Comparison of ENCODE assay signal across 20 cellular contexts in the genomic region with DNA sequence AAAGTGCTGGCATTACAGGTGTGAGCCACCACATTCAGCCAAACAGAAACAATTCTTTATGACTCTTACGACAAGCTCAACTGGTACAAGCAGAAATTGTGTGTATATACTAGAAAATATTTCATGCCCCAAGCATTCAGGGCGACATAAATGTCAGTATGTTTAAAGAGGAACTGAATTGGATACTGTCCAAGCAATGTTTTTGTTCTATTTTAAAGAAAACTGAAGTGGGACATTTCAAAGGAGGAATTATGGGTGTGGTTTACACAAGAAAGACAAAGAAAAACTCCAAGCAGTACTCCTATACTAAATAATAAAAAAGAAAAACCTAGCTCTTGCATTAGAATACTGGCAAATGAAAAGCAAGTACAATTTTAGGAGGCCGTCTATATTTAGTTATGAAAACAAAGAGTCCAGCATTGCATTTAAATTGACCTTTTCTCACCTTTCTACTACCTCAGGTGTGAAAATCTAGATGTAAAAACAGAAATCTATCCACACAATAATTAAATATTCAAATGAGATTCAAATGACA. TPM values are rescaled to one million over a fixed set of nuclear protein-coding genes. Genes with fewer than 3 reads are reported as not detected.
DNase-seq lines count a peak whose midpoint lies in the region; ATAC-seq and TF ChIP-seq lines count a peak whose summit lies in the region.
"Had no signal": no experiment of that assay in that cellular context is flagged by ENCODE, and none has a peak within 500 bp of the region (broad histone marks: within the 10 kb centered on the region; RNA-seq: fewer than 3 reads in every experiment).

No MANE protein-coding gene starts in this region.

- H3K4me3 ChIP-seq in right cardiac atrium (ENCODE audit: low read length) (no peak overlapping the region), adipocyte (ENCODE audit: low read length) (no peak overlapping the region), urinary bladder (ENCODE audit: low read depth, low read length) (no peak overlapping the region), neural progenitor cell (no peak overlapping the region), Karpas-422 (ENCODE audit: low read length) (no peak overlapping the region)
- H3K4me3 ChIP-seq: A549, GM23338, Peyer's patch had no signal

- no peak overlapping the region for H3K27ac ChIP-seq in right cardiac atrium (ENCODE audit: low read length)
- peak overlapping the region; percentile 2 for H3K27ac ChIP-seq in urinary bladder (ENCODE audit: low read depth)
- H3K27ac ChIP-seq in neural progenitor cell = no peak overlapping the region
- H3K27ac ChIP-seq in Karpas-422 (ENCODE audit: low read length) = no peak overlapping the region
- H3K27ac ChIP-seq: A549, Peyer's patch had no signal

- H3K4me1 ChIP-seq in right cardiac atrium (ENCODE audit: control insufficient read depth, insufficient read depth, low read length) (no peaks in the 10 kb centered on the region), adipocyte (ENCODE audit: control insufficient read depth, insufficient read depth, low read length) (peaks cover 54% of the 10 kb centered on the region), urinary bladder (ENCODE audit: insufficient read depth) (peaks cover 3% of the 10 kb centered on the region), neural progenitor cell (peaks cover 14% of the 10 kb centered on the region), Karpas-422 (ENCODE audit: low read length) (peaks cover 27% of the 10 kb centered on the region)

- 60% methylated on average over 3 of the region's 3 CpGs for WGBS in right cardiac atrium
- WGBS in urinary bladder = 53% methylated on average over 3 of the region's 3 CpGs

- H3K9me3 Mint-ChIP-seq in neural progenitor cell (peaks cover 4% of the 10 kb centered on the region), endothelial cell (ENCODE audit: unreplicated experiment) (no peaks in the 10 kb centered on the region)
- H3K9me3 Mint-ChIP-seq: endodermal cell; GM23338; T-helper 2 cell treated with Interferon-gamma antibody and Interleukin-4, amounts not matched to agents 5 μg/mL and 100 μg/mL, for 36 hours; WTC11 had no signal

- TF ChIP-seq CTCF in neural progenitor cell (IDR thresholded peaks at IDR 0.05) = no peak
- no peak for TF ChIP-seq CTCF in endothelial cell (IDR thresholded peaks at IDR 0.05; ENCODE audit: unreplicated experiment)

- H3K36me3 ChIP-seq in adipocyte (ENCODE audit: control insufficient read depth, insufficient read depth, low read length, severe bottlenecking) = no peaks in the 10 kb centered on the region
- H3K36me3 ChIP-seq in urinary bladder (ENCODE audit: insufficient read depth) = no peaks in the 10 kb centered on the region
- H3K36me3 ChIP-seq in neural progenitor cell = no peaks in the 10 kb centered on the region
- H3K36me3 ChIP-seq in Karpas-422 (ENCODE audit: insufficient read depth, low read length) = no peaks in the 10 kb centered on the region
- H3K36me3 ChIP-seq: Peyer's patch had no signal

- H3K27me3 Mint-ChIP-seq in neural progenitor cell (ENCODE audit: insufficient read depth, low read depth) (no peaks in the 10 kb centered on the region), endothelial cell (ENCODE audit: unreplicated experiment) (no peaks in the 10 kb centered on the region)

- H3K9me2 ChIP-seq in Karpas-422 (replicated peaks; ENCODE audit: insufficient read depth, low read length) = no peaks in the 10 kb centered on the region
- H3K9me2 ChIP-seq: SK-N-SH had no signal

- H2AFZ ChIP-seq in neural progenitor cell (replicated peaks) (no peak overlapping the region), Karpas-422 (ENCODE audit: low read length) (no peak overlapping the region)
- H2AFZ ChIP-seq: GM23338 had no signal

- H3K4me3 Mint-ChIP-seq in neural progenitor cell = no peak overlapping the region
- no peak overlapping the region for H3K4me3 Mint-ChIP-seq in endothelial cell (ENCODE audit: unreplicated experiment)
- H3K4me3 Mint-ChIP-seq: endodermal cell; GM23338; T-helper 2 cell treated with Interferon-gamma antibody and Interleukin-4, amounts not matched to agents 5 μg/mL and 100 μg/mL, for 36 hours; WTC11 had no signal

- H3K27ac Mint-ChIP-seq in neural progenitor cell (no peak overlapping the region), endothelial cell (ENCODE audit: unreplicated experiment) (no peak overlapping the region)
- H3K27ac Mint-ChIP-seq: endodermal cell; GM23338; T-helper 2 cell treated with Interferon-gamma antibody and Interleukin-4, amounts not matched to agents 5 μg/mL and 100 μg/mL, for 36 hours; WTC11 had no signal

- H4K20me1 ChIP-seq in neural progenitor cell (ENCODE audit: low read depth) (peaks cover 25% of the 10 kb centered on the region), Karpas-422 (ENCODE audit: insufficient read depth, low read depth, low read length) (peaks cover 13% of the 10 kb centered on the region; the same call in 1 of the 2 replicates)

- no peaks in the 10 kb centered on the region for H3K9me3 ChIP-seq in right cardiac atrium (ENCODE audit: control insufficient read depth, low read length)
- H3K9me3 ChIP-seq in adipocyte (ENCODE audit: control insufficient read depth, low read length) = no peaks in the 10 kb centered on the region
- H3K9me3 ChIP-seq in neural progenitor cell (ENCODE audit: low read depth) = no peaks in the 10 kb centered on the region
- no peaks in the 10 kb centered on the region for H3K9me3 ChIP-seq in Karpas-422 (ENCODE audit: low read length)
- H3K9me3 ChIP-seq: A549, Peyer's patch, SK-N-SH had no signal

- no peak overlapping the region for H3K9ac ChIP-seq in adipocyte (ENCODE audit: low read length)
- H3K9ac ChIP-seq in neural progenitor cell = no peak overlapping the region
- H3K9ac ChIP-seq in Karpas-422 (ENCODE audit: low read length) = no peak overlapping the region
- H3K9ac ChIP-seq: SK-N-SH had no signal

- H3K27me3 ChIP-seq in right cardiac atrium (ENCODE audit: control insufficient read depth, insufficient read depth) (no peaks in the 10 kb centered on the region), adipocyte (replicated peaks; ENCODE audit: control insufficient read depth, insufficient read depth, low read length) (no peaks in the 10 kb centered on the region), neural progenitor cell (no peaks in the 10 kb centered on the region), Karpas-422 (ENCODE audit: low read length) (no peaks in the 10 kb centered on the region)
- H3K27me3 ChIP-seq: Peyer's patch had no signal

- H3K4me1 Mint-ChIP-seq in neural progenitor cell (peaks cover 5% of the 10 kb centered on the region), endothelial cell (ENCODE audit: unreplicated experiment) (peaks cover 24% of the 10 kb centered on the region)

- H3K36me3 Mint-ChIP-seq in neural progenitor cell = peaks cover 19% of the 10 kb centered on the region
- no peaks in the 10 kb centered on the region for H3K36me3 Mint-ChIP-seq in endothelial cell (ENCODE audit: low read depth, unreplicated experiment)
- H3K36me3 Mint-ChIP-seq: WTC11 had no signal

- peaks cover 6% of the 10 kb centered on the region for H3F3A ChIP-seq in neural progenitor cell (ENCODE audit: low read depth)

- DNase-seq in Right ventricle myocardium superior = no peak
- no peak for DNase-seq in right cardiac atrium
- peak; percentile 50 for DNase-seq in adipocyte (ENCODE audit: low read depth)
- peak; percentile 17 for DNase-seq in foreskin melanocyte
- no peak for DNase-seq in neural progenitor cell (ENCODE audit: low spot score)
- no peak for DNase-seq in Karpas-422
- DNase-seq in endothelial cell (ENCODE audit: low spot score) = no peak
- DNase-seq: activated CD4-positive, alpha-beta T cell treated with anti-CD3 and anti-CD28 coated beads, Interleukin-2, amount 50 U/mL, for 4 hours; amygdala; C1 segment of cervical spinal cord; cerebellar nuclear complex; endodermal cell; NCI-H2029; Peyer's patch; SK-N-SH had no signal

- H3K4me2 ChIP-seq in neural progenitor cell (no peak overlapping the region), Karpas-422 (ENCODE audit: low read depth, low read length, poor library complexity, severe bottlenecking) (no peak overlapping the region)
- H3K4me2 ChIP-seq: A549, GM23338 had no signal

- H3K79me2 ChIP-seq in neural progenitor cell (ENCODE audit: low read depth) (peaks cover 98% of the 10 kb centered on the region), Karpas-422 (ENCODE audit: low read length) (peaks cover 100% of the 10 kb centered on the region)

- ATAC-seq in Right ventricle myocardium superior (ENCODE audit: poor library complexity) (peak; percentile 35), right cardiac atrium (no peak)

- intact Hi-C loops in Right ventricle myocardium superior (cut with DNase I) (no loop called here), right cardiac atrium (cut with DNase I) (no loop called here)

RNA-seq across cellular contexts. Expression of a gene that starts 48.9 kb away (rescaled TPM):
- total RNA-seq in Right ventricle myocardium superior (38.8 TPM), right cardiac atrium (10 to 100 TPM; 66.8 to 77.1 (median 73.4) TPM), urinary bladder (668 TPM), neural progenitor cell (ENCODE audit: low replicate concordance) (63.2 and 86.7 TPM in 2 replicates), endothelial cell (ENCODE audit: unreplicated experiment) (109 TPM)
- polyA plus RNA-seq in right cardiac atrium (20.2 TPM), urinary bladder (177 TPM)
- total RNA-seq in Karpas-422 (2014; rRNA removed; shearing (Covaris generic); ENCODE audit: low replicate concordance) = 84.9 and 95.1 TPM in 2 replicates

Comparison
In these comparisons a context has a peak if more than half of its experiments do, and no peak if none do; other contexts are left out.
1. DNase-seq: peak in adipocyte (single experiment) and foreskin melanocyte (single experiment); none in Right ventricle myocardium superior (single experiment), right cardiac atrium (0 of 3), neural progenitor cell (single experiment), Karpas-422 (single experiment) and endothelial cell (single experiment).